Comparison of ENCODE assay signal across 18 cellular contexts in genomic region chr22:35544189-35544588, GRCh38. TPM values are rescaled to one million over a fixed set of nuclear protein-coding genes. Genes with fewer than 3 reads are reported as not detected.
"Had no signal": no experiment of that assay in that cellular context is flagged by ENCODE, and none has a peak within 500 bp of the region (broad histone marks: within the 10 kb centered on the region; RNA-seq: fewer than 3 reads in every experiment).

No MANE protein-coding gene starts in this region.

- H3K27me3 ChIP-seq: testis had no signal

- H3K9me3 ChIP-seq: prostate gland, stomach, testis, upper lobe of right lung had no signal

- H3K4me3 ChIP-seq: prostate gland, smooth muscle cell, stomach, testis, upper lobe of right lung had no signal

- H3K27ac ChIP-seq: prostate gland, stomach, testis, upper lobe of right lung, VCaP had no signal

- H3K4me1 ChIP-seq: prostate gland had no signal

- H3K27ac Mint-ChIP-seq: activated naive CD4-positive, alpha-beta T cell treated with anti-CD3 and anti-CD28 coated beads, Interleukin-2, amount 10 ng/mL, durations not matched to agents 7 days and 5 days; activated T-cell treated with anti-CD3 and anti-CD28 coated beads, Interleukin-2, amount 50 U/mL, for 24 hours; nephron progenitor cell had no signal

- H3K36me3 ChIP-seq: prostate gland, upper lobe of right lung had no signal

- DNase-seq: activated CD4-positive, alpha-beta T cell treated with anti-CD3 and anti-CD28 coated beads for 1 hour; activated CD4-positive, alpha-beta T cell treated with anti-CD3 and anti-CD28 coated beads, Interleukin-2, amount 50 U/mL, for 48 hours; activated naive CD4-positive, alpha-beta T cell treated with anti-CD3 and anti-CD28 coated beads, Interleukin-2, amount 10 ng/mL, durations not matched to agents 7 days and 5 days; activated T-cell treated with anti-CD3 and anti-CD28 coated beads, Interleukin-2, amount 50 U/mL, for 24 hours; erythroblast; hippocampal formation; kidney; mesendoderm; nephron progenitor cell; stimulated activated CD4-positive, alpha-beta T cell treated with anti-CD3 and anti-CD28 coated beads, Interleukin-4, amount 100 ng/mL, for 4 hours; stimulated activated CD8-positive, alpha-beta memory T cell treated with anti-CD3 and anti-CD28 coated beads, Interleukin-4, amount 100 ng/mL, for 48 hours; stomach; testis; upper lobe of right lung had no signal

- H3K36me3 Mint-ChIP-seq: activated naive CD4-positive, alpha-beta T cell treated with anti-CD3 and anti-CD28 coated beads, Interleukin-2, amount 10 ng/mL, durations not matched to agents 7 days and 5 days had no signal

- H3K4me3 Mint-ChIP-seq: activated naive CD4-positive, alpha-beta T cell treated with anti-CD3 and anti-CD28 coated beads, Interleukin-2, amount 10 ng/mL, durations not matched to agents 7 days and 5 days; activated T-cell treated with anti-CD3 and anti-CD28 coated beads, Interleukin-2, amount 50 U/mL, for 24 hours; nephron progenitor cell had no signal

- H3K9me3 Mint-ChIP-seq: activated naive CD4-positive, alpha-beta T cell treated with anti-CD3 and anti-CD28 coated beads, Interleukin-2, amount 10 ng/mL, durations not matched to agents 7 days and 5 days; activated T-cell treated with anti-CD3 and anti-CD28 coated beads, Interleukin-2, amount 50 U/mL, for 24 hours; nephron progenitor cell had no signal

- ATAC-seq: upper lobe of right lung had no signal

RNA-seq across cellular contexts. Expression of gene RASD2, which starts 3.6 kb away (rescaled TPM):
- total RNA-seq: T-helper 1 cell treated with Interleukin-12 subunit alpha and Interleukin-12 subunit beta and Interleukin-4 antibody, amounts not matched to agents 30 ng/mL and 1 ng/mL, for 36 hours had no signal
